In genomic region chr20:45318386-45318939, GRCh38 we compare ENCODE assay signal across 1 cellular context.
TF ChIP-seq lines count a peak whose summit lies in the region.

No MANE protein-coding gene starts in this region.

TF ChIP-seq in GM23338, 12 proteins besides CTCF, POLR2A, EP300 and RAD21:
- no peak for TF ChIP-seq EZH2phosphoT487 (IDR thresholded peaks at IDR 0.05; ENCODE audit: unreplicated experiment)
- TF ChIP-seq ZNF114 (CRISPR knock-in tag; IDR thresholded peaks at IDR 0.05), result no peak
- TF ChIP-seq REST (IDR thresholded peaks at IDR 0.05; ENCODE audit: unreplicated experiment), result no peak
- TF ChIP-seq ZNF331 (CRISPR knock-in tag; IDR thresholded peaks at IDR 0.05; ENCODE audit: low read depth), result no peak
